ENCODE assay signal across 8 cellular contexts in genomic region chr13:24511019-24511823, GRCh38. TPM values are rescaled to one million over a fixed set of nuclear protein-coding genes. Genes with fewer than 3 reads are reported as not detected.
DNase-seq lines count a peak whose midpoint lies in the region; ATAC-seq and TF ChIP-seq lines count a peak whose summit lies in the region.

No MANE protein-coding gene starts in this region.

- no peaks in the 10 kb centered on the region for H3K9me3 Mint-ChIP-seq in activated T-cell treated with anti-CD3 and anti-CD28 coated beads, Interleukin-2, amount 50 U/mL, for 24 hours

- no peak for TF ChIP-seq EP300 in ovary (IDR thresholded peaks at IDR 0.05)

- no peaks in the 10 kb centered on the region for H3K36me3 ChIP-seq in NT2/D1 (ENCODE audit: insufficient read depth, insufficient read length, low read length)
- no peaks in the 10 kb centered on the region for H3K36me3 ChIP-seq in ovary
- H3K36me3 ChIP-seq in urinary bladder (ENCODE audit: insufficient read depth): no peaks in the 10 kb centered on the region

- peaks cover 16% of the 10 kb centered on the region for H3K36me3 Mint-ChIP-seq in activated T-cell treated with anti-CD3 and anti-CD28 coated beads, Interleukin-2, amount 50 U/mL, for 24 hours (ENCODE audit: low read depth)

- H3K9ac ChIP-seq in NT2/D1 (ENCODE audit: insufficient read length, low read depth): peak overlapping the region; percentile 9

- H3K27ac ChIP-seq in ovary (no peak overlapping the region), urinary bladder (ENCODE audit: low read depth) (peak overlapping the region; percentile 91)

- peak; percentile 65 for ATAC-seq in HG02798 (IDR thresholded peaks at IDR 0.05; ENCODE audit: poor library complexity, unreplicated experiment)
- no peak for ATAC-seq in GM18909 (IDR thresholded peaks at IDR 0.05; ENCODE audit: poor library complexity, unreplicated experiment)

- TF ChIP-seq POLR2A in ovary (IDR thresholded peaks at IDR 0.05): no peak

- H3K4me3 ChIP-seq in GM08714 (ENCODE audit: low read length) (peak overlapping the region; percentile 81), NT2/D1 (ENCODE audit: insufficient read length, low read depth) (peak overlapping the region; percentile 84), fibroblast of the aortic adventitia (ENCODE audit: low read depth, low read length) (peak overlapping the region; percentile 97), ovary (peak overlapping the region; percentile 95), urinary bladder (ENCODE audit: low read depth, low read length) (peak overlapping the region; percentile 92)

- H3K27me3 Mint-ChIP-seq in activated T-cell treated with anti-CD3 and anti-CD28 coated beads, Interleukin-2, amount 50 U/mL, for 24 hours: no peaks in the 10 kb centered on the region

- DNase-seq in NT2/D1 (ENCODE audit: low read depth, low spot score): no peak
- DNase-seq in activated T-cell treated with anti-CD3 and anti-CD28 coated beads, Interleukin-2, amount 50 U/mL, for 24 hours: peak; percentile 80
- peak; percentile 78 for DNase-seq in fibroblast of the aortic adventitia (ENCODE audit: low read depth)
- no peak for DNase-seq in ovary

- TF ChIP-seq CTCF in fibroblast of the aortic adventitia (IDR thresholded peaks at IDR 0.05; ENCODE audit: insufficient read depth, low read length) (no peak), ovary (IDR thresholded peaks at IDR 0.05) (no peak)

- peak overlapping the region; percentile 83 for H3K4me3 Mint-ChIP-seq in activated T-cell treated with anti-CD3 and anti-CD28 coated beads, Interleukin-2, amount 50 U/mL, for 24 hours

- no peaks in the 10 kb centered on the region for H3K27me3 ChIP-seq in NT2/D1 (ENCODE audit: insufficient read depth, insufficient read length)
- no peaks in the 10 kb centered on the region for H3K27me3 ChIP-seq in ovary

- intact Hi-C loops in ovary (cut with DNase I): no loop called here

- peak overlapping the region; percentile 97 for H3K27ac Mint-ChIP-seq in activated T-cell treated with anti-CD3 and anti-CD28 coated beads, Interleukin-2, amount 50 U/mL, for 24 hours

- H3K4me1 ChIP-seq in NT2/D1 (ENCODE audit: insufficient read depth, insufficient read length): no peaks in the 10 kb centered on the region
- peaks cover 10% of the 10 kb centered on the region for H3K4me1 ChIP-seq in ovary (ENCODE audit: insufficient read depth)
- no peaks in the 10 kb centered on the region for H3K4me1 ChIP-seq in urinary bladder (ENCODE audit: insufficient read depth)

- peaks cover 46% of the 10 kb centered on the region for H3K4me1 Mint-ChIP-seq in activated T-cell treated with anti-CD3 and anti-CD28 coated beads, Interleukin-2, amount 50 U/mL, for 24 hours (ENCODE audit: low read depth)

- H3K9me3 ChIP-seq in NT2/D1 (ENCODE audit: insufficient read depth, low read length) (peaks cover 7% of the 10 kb centered on the region; the same call in 1 of the 2 replicates), ovary (no peaks in the 10 kb centered on the region)

- 63 to 76% (median 71%) methylated on average over 22 of the region's 22 CpGs for WGBS in ovary, 3 donors
- WGBS in urinary bladder: 65% methylated on average over 22 of the region's 22 CpGs

RNA-seq across cellular contexts. Expression of gene PARP4, which starts 1.4 kb away (rescaled TPM):
- total RNA-seq in fibroblast of the aortic adventitia (ENCODE audit: low replicate concordance): 72.0 and 109 TPM in 2 replicates
- total RNA-seq in ovary: 10 to 100 TPM; 20.9 to 42.7 (median 34.5) TPM
- polyA plus RNA-seq in ovary: 10 to 100 TPM; 12.8 to 53.7 TPM
- total RNA-seq in urinary bladder: 48.6 TPM
- polyA plus RNA-seq in urinary bladder: 24.9 TPM

Comparison
In these comparisons a context has a peak if more than half of its experiments do, and no peak if none do; other contexts are left out.
1. DNase-seq: peak in activated T-cell treated with anti-CD3 and anti-CD28 coated beads, Interleukin-2, amount 50 U/mL, for 24 hours (single experiment) and fibroblast of the aortic adventitia (single experiment); none in NT2/D1 (single experiment) and ovary (0 of 5).
2. Peak in every context shown above with its lines, with median percentiles within 50 percentile points of each other: H3K4me3 ChIP-seq.